ENCODE assay signal across 1 cellular context in genomic region chr1:27342391-27342777, GRCh38.
TF ChIP-seq lines count a peak whose summit lies in the region.

No MANE protein-coding gene starts in this region.

TF ChIP-seq in GM12878, 131 proteins besides CTCF, POLR2A, EP300 and RAD21:
- TF ChIP-seq CEBPB (IDR thresholded peaks at IDR 0.05; ENCODE audit: borderline replicate concordance in 1 of 2, low read depth in 2 of 2, low read length in 2 of 2) (peak in 1 of 2 experiments; percentile 19; a peak in 1 of 4 replicates), MTA2 (IDR thresholded peaks at IDR 0.05; ENCODE audit: low read depth) (no peak), HDGF (IDR thresholded peaks at IDR 0.05) (peak; percentile 82)
